18 cellular contexts compared by ENCODE assay signal in the genomic region with DNA sequence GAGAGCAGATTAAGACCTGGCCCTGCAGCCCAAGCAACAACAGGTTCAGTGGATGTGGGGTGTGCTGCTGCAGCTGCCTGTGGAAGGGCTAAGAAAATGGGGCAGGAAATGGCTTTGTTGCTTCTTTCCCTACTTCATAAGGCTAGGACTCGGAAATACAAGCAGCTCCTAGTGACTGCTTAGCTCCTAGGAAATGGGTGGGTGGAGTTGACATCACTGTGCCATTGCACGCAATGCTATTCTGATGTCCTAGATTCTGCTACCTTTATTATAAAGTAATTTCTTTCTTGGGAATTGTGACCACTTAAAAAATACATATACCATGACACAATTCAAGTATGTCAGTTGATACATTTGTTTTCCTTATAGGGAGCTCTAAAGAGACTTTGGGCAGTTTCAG.
DNase-seq lines count a peak whose midpoint lies in the region; FAIRE-seq and TF ChIP-seq lines count a peak whose summit lies in the region.
"Had no signal": no experiment of that assay in that cellular context is flagged by ENCODE, and none has a peak within 500 bp of the region (broad histone marks: within the 10 kb centered on the region; RNA-seq: fewer than 3 reads in every experiment).

No MANE protein-coding gene starts in this region.

- H3K9me3 Mint-ChIP-seq in CD8-positive, alpha-beta memory T cell = peaks cover 0 to 2% (median 0%) of the 10 kb centered on the region in 5 donors
- H3K9me3 Mint-ChIP-seq: GM23338, HFFc6 had no signal

- no peaks in the 10 kb centered on the region for H3K27me3 ChIP-seq in bronchial epithelial cell (ENCODE audit: control insufficient read depth, insufficient read depth, low read length)
- H3K27me3 ChIP-seq in stomach = peaks cover 0 to 13% (median 0%) of the 10 kb centered on the region in 3 donors
- H3K27me3 ChIP-seq in hepatocyte = no peaks in the 10 kb centered on the region
- no peaks in the 10 kb centered on the region for H3K27me3 ChIP-seq in CD8-positive, alpha-beta memory T cell (ENCODE audit: insufficient read depth, low read length, poor library complexity, severe bottlenecking)
- H3K27me3 ChIP-seq: BLaER1 treated with 17β-estradiol and CSF1 and Interleukin-3, amounts not matched to agents 10 nM and 100 nM had no signal

- no peak overlapping the region for H3K4me3 ChIP-seq in bronchial epithelial cell (ENCODE audit: low read depth, low read length)
- no peak overlapping the region for H3K4me3 ChIP-seq in stomach
- no peak overlapping the region for H3K4me3 ChIP-seq in hepatocyte
- H3K4me3 ChIP-seq in CD8-positive, alpha-beta memory T cell (ENCODE audit: low read length) = no peak overlapping the region
- H3K4me3 ChIP-seq: BLaER1 treated with 17β-estradiol and CSF1 and Interleukin-3, amounts not matched to agents 10 nM and 100 nM; GM23338 had no signal

- peaks cover 0 to 8% (median 0%) of the 10 kb centered on the region in 3 donors for H3K36me3 Mint-ChIP-seq in CD8-positive, alpha-beta memory T cell
- H3K36me3 Mint-ChIP-seq: CD4-positive, CD25-positive, alpha-beta regulatory T cell had no signal

- no peaks in the 10 kb centered on the region for H3K79me2 ChIP-seq in hepatocyte

- 75 to 84% (median 80%) methylated on average over 2 of the region's 2 CpGs for WGBS in stomach, 5 donors
- 86% methylated on average over 2 of the region's 2 CpGs for WGBS in hepatocyte (ENCODE audit: low lambda C conversion rate, missing lambda C conversion rate)

- no peaks in the 10 kb centered on the region for H3K9me3 ChIP-seq in stomach
- no peaks in the 10 kb centered on the region for H3K9me3 ChIP-seq in hepatocyte (ENCODE audit: low read depth)
- no peaks in the 10 kb centered on the region for H3K9me3 ChIP-seq in CD8-positive, alpha-beta memory T cell (ENCODE audit: low read length)
- H3K9me3 ChIP-seq: BLaER1 treated with 17β-estradiol and CSF1 and Interleukin-3, amounts not matched to agents 10 nM and 100 nM; Caco-2 had no signal

- no peak for TF ChIP-seq EP300 in stomach (IDR thresholded peaks at IDR 0.05)

- H3K27ac ChIP-seq in stomach (no peak overlapping the region), hepatocyte (no peak overlapping the region)
- H3K27ac ChIP-seq in CD8-positive, alpha-beta memory T cell (ENCODE audit: low read depth, low read length) = no peak overlapping the region
- H3K27ac ChIP-seq: BLaER1 treated with 17β-estradiol and CSF1 and Interleukin-3, amounts not matched to agents 10 nM and 100 nM had no signal

- H4K20me1 ChIP-seq in hepatocyte (ENCODE audit: insufficient read depth, poor library complexity, severe bottlenecking) = no peaks in the 10 kb centered on the region
- H4K20me1 ChIP-seq: BLaER1 treated with 17β-estradiol and CSF1 and Interleukin-3, amounts not matched to agents 10 nM and 100 nM had no signal

- TF ChIP-seq POLR2A in stomach (IDR thresholded peaks at IDR 0.05) = no peak

- H3K9me2 ChIP-seq in hepatocyte (replicated peaks; ENCODE audit: insufficient read depth) = no peaks in the 10 kb centered on the region

- H3K4me2 ChIP-seq in hepatocyte = no peak overlapping the region
- H3K4me2 ChIP-seq: BLaER1 treated with 17β-estradiol and CSF1 and Interleukin-3, amounts not matched to agents 10 nM and 100 nM; GM23338 had no signal

- intact Hi-C loops in stomach (cut with DNase I; ENCODE audit: low total_unique reads) = no loop called here

- no peak overlapping the region for H2AFZ ChIP-seq in hepatocyte
- H2AFZ ChIP-seq: GM23338 had no signal

- no peak overlapping the region for H3K27ac Mint-ChIP-seq in CD8-positive, alpha-beta memory T cell
- H3K27ac Mint-ChIP-seq: B cell; CD4-positive, CD25-positive, alpha-beta regulatory T cell; GM23338; HFFc6 had no signal

- peaks cover 0 to 4% (median 0%) of the 10 kb centered on the region in 4 donors for H3K4me1 ChIP-seq in stomach
- H3K4me1 ChIP-seq in hepatocyte (ENCODE audit: insufficient read depth) = no peaks in the 10 kb centered on the region
- H3K4me1 ChIP-seq in CD8-positive, alpha-beta memory T cell (ENCODE audit: insufficient read depth, low read length) = no peaks in the 10 kb centered on the region
- H3K4me1 ChIP-seq: Caco-2 had no signal

- H3K4me1 Mint-ChIP-seq in CD8-positive, alpha-beta memory T cell = no peaks in the 10 kb centered on the region
- H3K4me1 Mint-ChIP-seq: GM23338 had no signal

- DNase-seq in DMS79 (lab: John Stamatoyannopoulos, UW) = peak; percentile 2
- DNase-seq in bronchial epithelial cell (ENCODE audit: low read depth) = no peak
- DNase-seq in islet precursor cell = peak; percentile 29
- no peak for DNase-seq in stomach
- no peak for DNase-seq in hepatocyte (ENCODE audit: low spot score)
- no peak for DNase-seq in CD8-positive, alpha-beta memory T cell
- DNase-seq: Caco-2; CD4-positive, CD25-positive, alpha-beta regulatory T cell; GF-D8; HCEC 1CT; HFFc6; IMR-90 had no signal

- no peak overlapping the region for H3K4me3 Mint-ChIP-seq in CD8-positive, alpha-beta memory T cell
- H3K4me3 Mint-ChIP-seq: B cell; CD4-positive, CD25-positive, alpha-beta regulatory T cell; GM23338; HFFc6 had no signal

- POLR2A ChIA-PET in CD8-positive, alpha-beta memory T cell (lab: Charles Lee) = no interaction called here

- H3K27me3 Mint-ChIP-seq in CD8-positive, alpha-beta memory T cell = peaks cover 0 to 7% of the 10 kb centered on the region in 2 donors
- H3K27me3 Mint-ChIP-seq: CD4-positive, CD25-positive, alpha-beta regulatory T cell had no signal

- TF ChIP-seq CTCF in bronchial epithelial cell (IDR thresholded peaks at IDR 0.05; ENCODE audit: insufficient read depth, low read length, severe bottlenecking) (no peak), stomach (IDR thresholded peaks at IDR 0.05) (no peak), hepatocyte (IDR thresholded peaks at IDR 0.05; ENCODE audit: poor library complexity) (no peak)

- peak; percentile 43 for FAIRE-seq in bronchial epithelial cell (lab: Jason Lieb, UNC)
- FAIRE-seq: D721Med, H54, HTR-8/SVneo had no signal

- CTCF ChIA-PET in CD8-positive, alpha-beta memory T cell (lab: Charles Lee) = no interaction called here

- no peaks in the 10 kb centered on the region for H3K36me3 ChIP-seq in bronchial epithelial cell (ENCODE audit: control insufficient read depth, insufficient read depth, low read length)
- H3K36me3 ChIP-seq in stomach = no peaks in the 10 kb centered on the region
- no peaks in the 10 kb centered on the region for H3K36me3 ChIP-seq in hepatocyte (replicated peaks; ENCODE audit: insufficient read depth, low read depth)
- H3K36me3 ChIP-seq in CD8-positive, alpha-beta memory T cell (ENCODE audit: insufficient read depth, low read length) = no peaks in the 10 kb centered on the region
- H3K36me3 ChIP-seq: BLaER1 treated with 17β-estradiol and CSF1 and Interleukin-3, amounts not matched to agents 10 nM and 100 nM had no signal

Comparison
In these comparisons a context has a peak if more than half of its experiments do, and no peak if none do; other contexts are left out.
1. DNase-seq: peak in DMS79 (single experiment) and islet precursor cell (single experiment); none in bronchial epithelial cell (single experiment), stomach (single experiment), hepatocyte (single experiment) and CD8-positive, alpha-beta memory T cell (0 of 5).